Comparison of ENCODE assay signal across 15 cellular contexts in genomic region chr17:31467502-31468256, GRCh38.
DNase-seq lines count a peak whose midpoint lies in the region; ATAC-seq, FAIRE-seq and TF ChIP-seq lines count a peak whose summit lies in the region.
"Had no signal": no experiment of that assay in that cellular context is flagged by ENCODE, and none has a peak within 500 bp of the region (broad histone marks: within the 10 kb centered on the region; RNA-seq: fewer than 3 reads in every experiment).

No MANE protein-coding gene starts in this region.

- H3K36me3 Mint-ChIP-seq in MCF 10A (ENCODE audit: insufficient read depth, unreplicated experiment) (no peaks in the 10 kb centered on the region), type B pancreatic cell (no peaks in the 10 kb centered on the region)
- no peaks in the 10 kb centered on the region for H3K36me3 Mint-ChIP-seq in activated T-cell treated with anti-CD3 and anti-CD28 coated beads, Interleukin-2, amount 50 U/mL, for 24 hours (ENCODE audit: low read depth)

- TF ChIP-seq POLR2A in breast epithelium (IDR thresholded peaks at IDR 0.05) (no peak), endothelial cell of umbilical vein (IDR thresholded peaks at IDR 0.05; ENCODE audit: low read depth, low read length) (no peak)

- no peaks in the 10 kb centered on the region for H3K4me1 ChIP-seq in breast epithelium
- H3K4me1 ChIP-seq in endothelial cell of umbilical vein (ENCODE audit: control insufficient read depth, extremely low read depth, insufficient read depth, low read length) = no peaks in the 10 kb centered on the region

- no peak overlapping the region for H3K4me2 ChIP-seq in endothelial cell of umbilical vein (ENCODE audit: insufficient read depth, low read length)

- POLR2A ChIA-PET in MCF 10A (lab: Yijun Ruan, JAX) = interaction anchor here (1.1 kb wide), 1 partner anchor 20 kb away, joined by 3 read pairs; no protein-coding TSS in a partner anchor
- POLR2A ChIA-PET in endothelial cell of umbilical vein (lab: Charles Lee) = no interaction called here

- no peaks in the 10 kb centered on the region for H3K9me1 ChIP-seq in endothelial cell of umbilical vein (replicated peaks; ENCODE audit: control insufficient read depth, extremely low read depth, insufficient read depth, low read length)

- H3K36me3 ChIP-seq in breast epithelium (no peaks in the 10 kb centered on the region), endothelial cell of umbilical vein (ENCODE audit: control insufficient read depth in 2 of 2, extremely low read depth in 1 of 2, insufficient read depth in 2 of 2, low read length in 2 of 2) (no peaks in the 10 kb centered on the region)
- H3K36me3 ChIP-seq: neutrophil had no signal

- no peaks in the 10 kb centered on the region for H3K4me1 Mint-ChIP-seq in MCF 10A (ENCODE audit: insufficient read depth, unreplicated experiment)
- H3K4me1 Mint-ChIP-seq in type B pancreatic cell (ENCODE audit: unreplicated experiment) = peaks cover 24% of the 10 kb centered on the region
- H3K4me1 Mint-ChIP-seq in activated T-cell treated with anti-CD3 and anti-CD28 coated beads, Interleukin-2, amount 50 U/mL, for 24 hours (ENCODE audit: low read depth) = peaks cover 5% of the 10 kb centered on the region

- H3K79me2 ChIP-seq in endothelial cell of umbilical vein (ENCODE audit: control insufficient read depth, insufficient read depth, low read length) = no peaks in the 10 kb centered on the region

- no peak overlapping the region for H2AFZ ChIP-seq in endothelial cell of umbilical vein (ENCODE audit: low read depth, low read length)

- no peak for FAIRE-seq in endothelial cell of umbilical vein (lab: Jason Lieb, UNC)
- FAIRE-seq: islet of Langerhans had no signal

- CTCF ChIA-PET in MCF 10A (lab: Yijun Ruan, JAX) (interaction anchor here (0.6 to 0.8 kb wide), 3 partner anchors 58 to 94 kb away, joined by 3 to 4 read pairs (median 3); no protein-coding TSS in a partner anchor), endothelial cell of umbilical vein (lab: Charles Lee) (interaction anchor here (0.7 to 1.7 kb wide), 7 partner anchors 8 to 375 kb away, joined by 3 to 8 read pairs (median 3); no protein-coding TSS in a partner anchor)

- H3K27me3 Mint-ChIP-seq in MCF 10A (ENCODE audit: insufficient read depth, unreplicated experiment) (peaks cover 8% of the 10 kb centered on the region), type B pancreatic cell (no peaks in the 10 kb centered on the region)
- H3K27me3 Mint-ChIP-seq in activated T-cell treated with anti-CD3 and anti-CD28 coated beads, Interleukin-2, amount 50 U/mL, for 24 hours = no peaks in the 10 kb centered on the region

- H3K27ac Mint-ChIP-seq in MCF 10A (ENCODE audit: low read depth, unreplicated experiment) (no peak overlapping the region), type B pancreatic cell (peak overlapping the region; percentile 69)
- no peak overlapping the region for H3K27ac Mint-ChIP-seq in activated T-cell treated with anti-CD3 and anti-CD28 coated beads, Interleukin-2, amount 50 U/mL, for 24 hours

- H3K4me3 Mint-ChIP-seq in MCF 10A (ENCODE audit: unreplicated experiment) = no peak overlapping the region
- peak overlapping the region; percentile 47 for H3K4me3 Mint-ChIP-seq in type B pancreatic cell
- no peak overlapping the region for H3K4me3 Mint-ChIP-seq in activated T-cell treated with anti-CD3 and anti-CD28 coated beads, Interleukin-2, amount 50 U/mL, for 24 hours

- intact Hi-C loops in breast epithelium (cut with DNase I; ENCODE audit: low total_unique reads) (no loop called here), MCF 10A (cut with micrococcal nuclease) (no loop called here), endothelial cell of umbilical vein (cut with micrococcal nuclease) (no loop called here)

- TF ChIP-seq CTCF in breast epithelium (IDR thresholded peaks at IDR 0.05) (no peak), MCF 10A (IDR thresholded peaks at IDR 0.05; ENCODE audit: unreplicated experiment) (no peak), endothelial cell of umbilical vein (IDR thresholded peaks at IDR 0.05; ENCODE audit: extremely low read depth in 1 of 2, insufficient read depth in 1 of 2, low read depth in 1 of 2, low read length in 2 of 2) (no peak), type B pancreatic cell (conservative IDR thresholded peaks at IDR 0.05) (no peak)

- H3K27ac ChIP-seq in breast epithelium = peak overlapping the region in 1 of 2 donors; percentile 38
- no peak overlapping the region for H3K27ac ChIP-seq in endothelial cell of umbilical vein (ENCODE audit: insufficient read depth, low read depth, low read length)
- H3K27ac ChIP-seq: neutrophil had no signal

- DNase-seq in breast epithelium (ENCODE audit: low spot score in 2 of 2) = peak; percentile 17 to 63
- DNase-seq in MCF 10A (ENCODE audit: unreplicated experiment) = no peak
- DNase-seq in endothelial cell of umbilical vein (ENCODE audit: low read depth, low spot score) = peak; percentile 53
- DNase-seq in medulla oblongata (ENCODE audit: extremely low spot score) = peak; percentile 90
- no peak for DNase-seq in type B pancreatic cell (ENCODE audit: extremely low spot score, unreplicated experiment)
- DNase-seq in activated T-cell treated with anti-CD3 and anti-CD28 coated beads, Interleukin-2, amount 50 U/mL, for 24 hours = no peak
- DNase-seq in LoVo (ENCODE audit: low spot score) = no peak
- DNase-seq: activated CD4-positive, CD25-positive, alpha-beta regulatory T cell; DMS153; NCI-H2029; stimulated activated CD4-positive, alpha-beta T cell treated with anti-CD3 and anti-CD28 coated beads, Interleukin-1b, Interleukin-23, amount 100 ng/mL, for 48 hours had no signal

- ATAC-seq in GM21381 (IDR thresholded peaks at IDR 0.05; ENCODE audit: unreplicated experiment) = no peak
- ATAC-seq: HCT116 had no signal

- no peak overlapping the region for H3K4me3 ChIP-seq in breast epithelium
- no peak overlapping the region for H3K4me3 ChIP-seq in endothelial cell of umbilical vein (replicated peaks in 1 of 3; ENCODE audit: insufficient read depth in 1 of 3, low read depth in 1 of 3, low read length in 3 of 3)

- H3K9me3 Mint-ChIP-seq in MCF 10A (ENCODE audit: unreplicated experiment) (no peaks in the 10 kb centered on the region), type B pancreatic cell (no peaks in the 10 kb centered on the region)
- H3K9me3 Mint-ChIP-seq in activated T-cell treated with anti-CD3 and anti-CD28 coated beads, Interleukin-2, amount 50 U/mL, for 24 hours = no peaks in the 10 kb centered on the region

- H3K9me3 ChIP-seq in breast epithelium (no peaks in the 10 kb centered on the region), endothelial cell of umbilical vein (replicated peaks; ENCODE audit: control insufficient read depth, insufficient read depth, low read length) (no peaks in the 10 kb centered on the region)
- H3K9me3 ChIP-seq: neutrophil had no signal

- no TSS peak for BruUV-seq in MCF 10A (replicated peaks; lab: Mats Ljungman, UMichigan)
- BruUV-seq in endothelial cell of umbilical vein (replicated peaks; lab: Mats Ljungman, UMichigan) = no TSS peak

- H4K20me1 ChIP-seq in endothelial cell of umbilical vein (replicated peaks; ENCODE audit: control insufficient read depth, extremely low read depth, insufficient read depth, low read length) = no peaks in the 10 kb centered on the region

- H3K27me3 ChIP-seq in breast epithelium = no peaks in the 10 kb centered on the region
- H3K27me3 ChIP-seq in endothelial cell of umbilical vein (ENCODE audit: control insufficient read depth in 2 of 2, insufficient read depth in 2 of 2, low read length in 2 of 2) = peaks cover 0 to 2% of the 10 kb centered on the region in 2 experiments

- dilution Hi-C loops in endothelial cell of umbilical vein (cut with MboI; ENCODE audit: extremely low pct_ligation_motif_present, low sequenced_read_pairs) = no loop called here

- no peak overlapping the region for H3K9ac ChIP-seq in endothelial cell of umbilical vein (replicated peaks; ENCODE audit: extremely low read depth, insufficient read depth, low read length)

TF ChIP-seq in endothelial cell of umbilical vein, 7 proteins besides CTCF, POLR2A, EP300 and RAD21:
- TF ChIP-seq EZH2 (IDR thresholded peaks at IDR 0.05; ENCODE audit: borderline replicate concordance, low read depth, low read length, severe bottlenecking) (no peak), GATA2 (IDR thresholded peaks at IDR 0.05; ENCODE audit: insufficient read depth, insufficient read length, low read depth, low read length) (no peak), MAX (IDR thresholded peaks at IDR 0.05; ENCODE audit: insufficient read depth, insufficient read length) (no peak), POLR2AphosphoS5 (IDR thresholded peaks at IDR 0.05; ENCODE audit: insufficient read depth, low read depth, low read length) (no peak), MYC (IDR thresholded peaks at IDR 0.05; ENCODE audit: low read depth, low read length) (no peak), FOS (IDR thresholded peaks at IDR 0.05; ENCODE audit: borderline replicate concordance, insufficient read depth, low read length) (no peak), JUN (IDR thresholded peaks at IDR 0.05; ENCODE audit: borderline replicate concordance, insufficient read depth, insufficient read length, low read depth) (no peak)

Comparison
In these comparisons a context has a peak if more than half of its experiments do, and no peak if none do; other contexts are left out.
1. DNase-seq: peak in breast epithelium (2 of 2), endothelial cell of umbilical vein (single experiment) and medulla oblongata (single experiment); none in MCF 10A (single experiment), type B pancreatic cell (single experiment), activated T-cell treated with anti-CD3 and anti-CD28 coated beads, Interleukin-2, amount 50 U/mL, for 24 hours (single experiment) and LoVo (single experiment).